ENCODE assay signal across 8 cellular contexts in the genomic region with DNA sequence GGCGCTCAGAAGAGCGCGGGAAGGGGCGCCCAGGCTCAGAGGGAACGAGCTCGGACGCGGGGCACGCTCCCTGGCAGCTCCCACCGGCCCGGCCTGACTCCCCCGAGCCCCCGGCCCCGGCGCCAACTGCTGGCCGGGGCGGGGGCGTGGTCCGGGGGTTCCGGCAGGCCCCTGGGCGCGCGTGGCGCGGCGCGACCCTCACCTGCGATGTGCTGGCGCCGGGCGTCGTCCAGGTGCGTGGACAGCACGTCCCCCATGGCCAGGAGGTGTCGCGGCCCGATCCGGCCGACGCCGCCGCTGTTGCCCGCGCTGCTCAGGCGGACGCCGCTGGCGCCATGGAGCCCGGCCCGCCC. TPM values are rescaled to one million over a fixed set of nuclear protein-coding genes. Genes with fewer than 3 reads are reported as not detected.
A peak's percentile ranks its signal among the peaks of the same experiment; 100 is the strongest.
DNase-seq lines count a peak whose midpoint lies in the region; ATAC-seq and TF ChIP-seq lines count a peak whose summit lies in the region.

No MANE protein-coding gene starts in this region.

- TF ChIP-seq CTCF in CD14-positive monocyte (IDR thresholded peaks at IDR 0.05): no peak
- TF ChIP-seq CTCF in GM20000 (IDR thresholded peaks at IDR 0.05; ENCODE audit: extremely low read depth, missing control alignments): no peak

- H3K4me1 Mint-ChIP-seq in CD14-positive monocyte: peaks cover 74% of the 10 kb centered on the region
- peaks cover 10 to 16% (median 11%) of the 10 kb centered on the region in 3 donors for H3K4me1 Mint-ChIP-seq in naive B cell
- H3K4me1 Mint-ChIP-seq in immature natural killer cell: peaks cover 16% of the 10 kb centered on the region in 2 donors

- H3K36me3 Mint-ChIP-seq in CD14-positive monocyte (peaks cover 25 to 26% of the 10 kb centered on the region in 2 donors), naive B cell (no peaks in the 10 kb centered on the region), immature natural killer cell (no peaks in the 10 kb centered on the region)

- intact Hi-C loops in CD14-positive monocyte (cut with micrococcal nuclease): loop anchor here in 1 of 2 donors (5.0 kb wide), 1 partner anchor 204 kb away; no protein-coding TSS in a partner anchor

- H3K27ac ChIP-seq in cingulate gyrus (ENCODE audit: low read depth, low read length): peak overlapping the region; percentile 19

- H3K27me3 Mint-ChIP-seq in CD14-positive monocyte (ENCODE audit: low read depth in 3 of 3) (no peaks in the 10 kb centered on the region), naive B cell (no peaks in the 10 kb centered on the region), immature natural killer cell (ENCODE audit: low read depth in 3 of 3) (peaks cover 0 to 4% (median 1%) of the 10 kb centered on the region in 3 donors)

- ATAC-seq in HG03460 (IDR thresholded peaks at IDR 0.05; ENCODE audit: unreplicated experiment) (peak; percentile 19), naive B cell (ENCODE audit: low read depth in 2 of 2) (peak; percentile 14 to 24), GM21528 (IDR thresholded peaks at IDR 0.05; ENCODE audit: low FRiP score, unreplicated experiment) (no peak)

- H3K4me3 Mint-ChIP-seq in CD14-positive monocyte (peak overlapping the region; percentile 85 to 94), naive B cell (peak overlapping the region in 3 of 8 donors; percentile 29 to 74 (median 47)), immature natural killer cell (no peak overlapping the region)

- H3K9me3 Mint-ChIP-seq in CD14-positive monocyte: peaks cover 0 to 2% (median 0%) of the 10 kb centered on the region in 7 donors
- H3K9me3 Mint-ChIP-seq in naive B cell: no peaks in the 10 kb centered on the region
- H3K9me3 Mint-ChIP-seq in immature natural killer cell: no peaks in the 10 kb centered on the region

- no peak for DNase-seq in CD14-positive monocyte (ENCODE audit: low spot score)
- no peak for DNase-seq in naive B cell
- DNase-seq in NOMO-1 (lab: John Stamatoyannopoulos, UW; ENCODE audit: unreplicated experiment in 2 of 2): no peak
- no peak for DNase-seq in immature natural killer cell
- no peak for DNase-seq in GM20000 (ENCODE audit: low spot score)

- H3K27ac Mint-ChIP-seq in CD14-positive monocyte: peak overlapping the region in 3 of 7 donors; percentile 73 to 91 (median 87)
- H3K27ac Mint-ChIP-seq in naive B cell: no peak overlapping the region
- H3K27ac Mint-ChIP-seq in immature natural killer cell: no peak overlapping the region

RNA-seq across cellular contexts. Expression of gene STXBP1, which starts 43.5 kb away (rescaled TPM):
- polyA plus RNA-seq in CD14-positive monocyte (under 1 TPM in 1 of 2 donors, not detected in 1; 0.59 TPM), naive B cell (ENCODE audit: low read depth in 6 of 6) (under 1 TPM in 1 of 6 donors, not detected in 5; 0.31 TPM), immature natural killer cell (under 1 TPM in 2 of 3 donors, not detected in 1; 0.59 to 0.99 TPM)

Comparison
In these comparisons a context has a peak if more than half of its experiments do, and no peak if none do; other contexts are left out.
1. H3K4me3 Mint-ChIP-seq: peak in CD14-positive monocyte (2 of 2); none in immature natural killer cell (0 of 5).